In genomic region chr6:85482206-85483040, GRCh38 we compare ENCODE assay signal across 11 cellular contexts. TPM values are rescaled to one million over a fixed set of nuclear protein-coding genes. Genes with fewer than 3 reads are reported as not detected.
DNase-seq lines count a peak whose midpoint lies in the region; ATAC-seq, FAIRE-seq and TF ChIP-seq lines count a peak whose summit lies in the region.
"Had no signal": no experiment of that assay in that cellular context is flagged by ENCODE, and none has a peak within 500 bp of the region (broad histone marks: within the 10 kb centered on the region; RNA-seq: fewer than 3 reads in every experiment).

No MANE protein-coding gene starts in this region.

- peak; percentile 74 for DNase-seq in AG08395 (ENCODE audit: low spot score)
- no peak for DNase-seq in GM23338 (ENCODE audit: low spot score)
- no peak for DNase-seq in activated T-helper 2 cell treated with anti-CD3 and anti-CD28 coated beads, Interferon-gamma antibody, Interleukin-2, Interleukin-4, amounts not matched to agents 10 μg/mL and 5 μg/mL and 100 μg/mL, durations not matched to agents 14 hours and 24 hours and 36 hours (ENCODE audit: low spot score)
- DNase-seq in HepG2 (ENCODE audit: low spot score) = no peak
- no peak for DNase-seq in COLO668 (lab: John Stamatoyannopoulos, UW; ENCODE audit: unreplicated experiment)
- DNase-seq in RPMI8226 = no peak
- DNase-seq in GM10248 (ENCODE audit: extremely low spot score) = no peak

- H3K27me3 ChIP-seq in GM23338 (ENCODE audit: insufficient read depth) (no peaks in the 10 kb centered on the region), HepG2 (ENCODE audit: control insufficient read depth in 1 of 2, insufficient read depth in 2 of 2, low read length in 2 of 2) (no peaks in the 10 kb centered on the region)

- no peak for FAIRE-seq in HepG2 (lab: Jason Lieb, UNC)
- FAIRE-seq: RCC 7860 had no signal

- H3K27ac ChIP-seq in GM23338 (ENCODE audit: low read depth) (no peak overlapping the region), HepG2 (ENCODE audit: extremely low read length, insufficient read depth, low read length) (no peak overlapping the region)

- TF ChIP-seq EP300 in HepG2 (IDR thresholded peaks at IDR 0.05; ENCODE audit: low read depth in 2 of 2, low read length in 2 of 2) (no peak), HepG2 (CRISPR knock-in tag; IDR thresholded peaks at IDR 0.05; ENCODE audit: borderline replicate concordance) (no peak)

- peaks cover 5% of the 10 kb centered on the region; the same call in 1 of the 3 replicates for H3K4me1 Mint-ChIP-seq in GM23338
- peaks cover 12% of the 10 kb centered on the region for H3K4me1 Mint-ChIP-seq in activated T-helper 2 cell treated with anti-CD3 and anti-CD28 coated beads, Interferon-gamma antibody, Interleukin-2, Interleukin-4, amounts not matched to agents 10 μg/mL and 5 μg/mL and 100 μg/mL, durations not matched to agents 14 hours and 24 hours and 36 hours (ENCODE audit: low read depth)

- 67% methylated on average over 8 of the region's 9 CpGs for WGBS in HepG2 (ENCODE audit: low lambda C conversion rate)

- H4K20me1 ChIP-seq in GM23338 (replicated peaks; ENCODE audit: insufficient read depth) (no peaks in the 10 kb centered on the region), HepG2 (ENCODE audit: insufficient read depth, low read length) (no peaks in the 10 kb centered on the region)

- POLR2A ChIA-PET in HepG2 (lab: Yijun Ruan, JAX) = interaction anchor here (0.6 to 2.0 kb wide), 4 partner anchors 31 to 127 kb away, joined by 3 to 8 read pairs (median 6); partner anchors contain the start of gene NT5E
- POLR2A ChIA-PET in GM10248 (lab: Yijun Ruan, JAX) = no interaction called here

- H3K9me2 ChIP-seq in GM23338 (ENCODE audit: insufficient read depth) = no peaks in the 10 kb centered on the region

- no peaks in the 10 kb centered on the region for H3K36me3 Mint-ChIP-seq in GM23338 (ENCODE audit: low read depth)
- no peaks in the 10 kb centered on the region for H3K36me3 Mint-ChIP-seq in activated T-helper 2 cell treated with anti-CD3 and anti-CD28 coated beads, Interferon-gamma antibody, Interleukin-2, Interleukin-4, amounts not matched to agents 10 μg/mL and 5 μg/mL and 100 μg/mL, durations not matched to agents 14 hours and 24 hours and 36 hours (ENCODE audit: low read depth)
- H3K36me3 Mint-ChIP-seq: CD14-positive monocyte had no signal

- H3K9ac ChIP-seq in HepG2 (ENCODE audit: insufficient read depth, low read depth, low read length) = no peak overlapping the region

- no peaks in the 10 kb centered on the region for H3K27me3 Mint-ChIP-seq in GM23338 (ENCODE audit: insufficient read depth, low read depth, poor library complexity)
- no peaks in the 10 kb centered on the region for H3K27me3 Mint-ChIP-seq in activated T-helper 2 cell treated with anti-CD3 and anti-CD28 coated beads, Interferon-gamma antibody, Interleukin-2, Interleukin-4, amounts not matched to agents 10 μg/mL and 5 μg/mL and 100 μg/mL, durations not matched to agents 14 hours and 24 hours and 36 hours (ENCODE audit: low read depth)

- TF ChIP-seq CTCF in GM23338 (conservative IDR thresholded peaks at IDR 0.05; ENCODE audit: low read depth in 2 of 2) = no peak
- TF ChIP-seq CTCF in HepG2 (CRISPR knock-in tag; IDR thresholded peaks at IDR 0.05) = no peak
- no peak for TF ChIP-seq CTCF in GM10248 (IDR thresholded peaks at IDR 0.05; ENCODE audit: control extremely low read depth, extremely low read depth, low read depth, missing control alignments)

- no peak overlapping the region for H3K4me2 ChIP-seq in GM23338
- H3K4me2 ChIP-seq in HepG2 (ENCODE audit: low read depth, low read length) = peak overlapping the region; percentile 5; the same call in 1 of the 2 replicates

- H3F3A ChIP-seq in GM23338 (replicated peaks; ENCODE audit: low read depth) = no peaks in the 10 kb centered on the region

- peaks cover 3% of the 10 kb centered on the region; the same call in 1 of the 3 replicates for H3K9me3 Mint-ChIP-seq in GM23338
- H3K9me3 Mint-ChIP-seq in activated T-helper 2 cell treated with anti-CD3 and anti-CD28 coated beads, Interferon-gamma antibody, Interleukin-2, Interleukin-4, amounts not matched to agents 10 μg/mL and 5 μg/mL and 100 μg/mL, durations not matched to agents 14 hours and 24 hours and 36 hours = no peaks in the 10 kb centered on the region
- H3K9me3 Mint-ChIP-seq: CD14-positive monocyte; dendritic cell treated with granulocyte-macrophage colony-stimulating factor and Interleukin-4, amounts not matched to agents 40 ng/mL and 50 ng/mL, for 4 days had no signal

- H3K4me1 ChIP-seq in GM23338 (ENCODE audit: insufficient read depth) = no peaks in the 10 kb centered on the region
- peaks cover 7% of the 10 kb centered on the region; the same call in 1 of the 2 replicates for H3K4me1 ChIP-seq in HepG2 (ENCODE audit: insufficient read depth, low read length)

- H3K4me3 Mint-ChIP-seq in GM23338 = no peak overlapping the region
- no peak overlapping the region for H3K4me3 Mint-ChIP-seq in activated T-helper 2 cell treated with anti-CD3 and anti-CD28 coated beads, Interferon-gamma antibody, Interleukin-2, Interleukin-4, amounts not matched to agents 10 μg/mL and 5 μg/mL and 100 μg/mL, durations not matched to agents 14 hours and 24 hours and 36 hours (ENCODE audit: low read depth)
- H3K4me3 Mint-ChIP-seq: CD14-positive monocyte; dendritic cell treated with granulocyte-macrophage colony-stimulating factor and Interleukin-4, amounts not matched to agents 40 ng/mL and 50 ng/mL, for 4 days had no signal

- in situ Hi-C loops in HepG2 (cut with HindIII; ENCODE audit: extremely low pct_ligation_motif_present, low pct_unique_long_range_greater_than_20kb) = loop anchor here (5.0 kb wide), 1 partner anchor 130 kb away; no protein-coding TSS in a partner anchor

- no TSS peak for BruUV-seq in HepG2 (replicated peaks; lab: Mats Ljungman, UMichigan)

- no peaks in the 10 kb centered on the region for H3K36me3 ChIP-seq in GM23338 (ENCODE audit: insufficient read depth)
- no peaks in the 10 kb centered on the region; a peak in 1 of 5 replicates for H3K36me3 ChIP-seq in HepG2 (replicated peaks in 1 of 2; ENCODE audit: control insufficient read depth in 1 of 2, insufficient read depth in 2 of 2, low read length in 2 of 2)

- no peak for TF ChIP-seq POLR2A in HepG2 (IDR thresholded peaks at IDR 0.05; ENCODE audit: insufficient read depth in 1 of 2, low read depth in 2 of 2, low read length in 2 of 2)

- H2AFZ ChIP-seq in GM23338 = peak overlapping the region; percentile 82; the same call in 1 of the 2 replicates
- no peak overlapping the region for H2AFZ ChIP-seq in HepG2 (ENCODE audit: low read length)

- CTCF ChIA-PET in HepG2 (lab: Yijun Ruan, JAX; ENCODE audit: low intra/inter-chr PET ratio, low total read pairs) (interaction anchor here (1.3 to 4.2 kb wide), 2 partner anchors 110 to 126 kb away, joined by 5 to 96 read pairs; no protein-coding TSS in a partner anchor), GM10248 (lab: Yijun Ruan, JAX) (interaction anchor here (0.7 to 11.1 kb wide), 54 partner anchors 8 to 183 kb away, joined by 3 to 186 read pairs (median 6); partner anchors contain the start of gene NT5E)

- no peaks in the 10 kb centered on the region for H3K9me3 ChIP-seq in HepG2 (ENCODE audit: low read length)

- H3K4me3 ChIP-seq in GM23338 (no peak overlapping the region), HepG2 (replicated peaks in 1 of 3; ENCODE audit: insufficient read depth in 1 of 3, low read depth in 2 of 3, low read length in 3 of 3) (no peak overlapping the region; a peak in 1 of 6 replicates)

- TF ChIP-seq RAD21 in HepG2 (CRISPR knock-in tag; IDR thresholded peaks at IDR 0.05) = no peak

- H3K79me2 ChIP-seq in GM23338 (replicated peaks; ENCODE audit: insufficient read depth) = no peaks in the 10 kb centered on the region
- H3K79me2 ChIP-seq in HepG2 (ENCODE audit: insufficient read depth, low read length) = no peaks in the 10 kb centered on the region

- H3K27ac Mint-ChIP-seq in GM23338 = no peak overlapping the region
- peak overlapping the region; percentile 58 for H3K27ac Mint-ChIP-seq in activated T-helper 2 cell treated with anti-CD3 and anti-CD28 coated beads, Interferon-gamma antibody, Interleukin-2, Interleukin-4, amounts not matched to agents 10 μg/mL and 5 μg/mL and 100 μg/mL, durations not matched to agents 14 hours and 24 hours and 36 hours
- H3K27ac Mint-ChIP-seq: dendritic cell treated with granulocyte-macrophage colony-stimulating factor and Interleukin-4, amounts not matched to agents 40 ng/mL and 50 ng/mL, for 4 days had no signal

- ATAC-seq in GM23338 (no peak), HepG2 (peak; percentile 51), HG02973 (IDR thresholded peaks at IDR 0.05; ENCODE audit: unreplicated experiment) (no peak)

- intact Hi-C loops in activated T-helper 2 cell treated with anti-CD3 and anti-CD28 coated beads, Interferon-gamma antibody, Interleukin-2, Interleukin-4, amounts not matched to agents 10 μg/mL and 5 μg/mL and 100 μg/mL, durations not matched to agents 14 hours and 24 hours and 36 hours (cut with micrococcal nuclease) = loop anchor here (1.0 kb wide), 3 partner anchors 18 to 127 kb away; partner anchors contain the start of gene NT5E
- intact Hi-C loops in HepG2 (cut with micrococcal nuclease; ENCODE audit: unreplicated experiment) = loop anchor here (1.0 kb wide), 3 partner anchors 31 to 127 kb away; no protein-coding TSS in a partner anchor

RNA-seq across cellular contexts. Expression of gene NT5E, which starts 32.5 kb away (rescaled TPM):
- 0.50 and 1.5 TPM in 2 replicates for total RNA-seq in GM23338 (2014; rRNA removed; shearing (Covaris generic))
- polyA plus RNA-seq in GM23338 (2016; fragmentation: Nextera tagmentation; extraction: Ambion mirVana) (0.18 and 0.23 TPM in 2 replicates), HepG2 (2011; rRNA removed) (33.0 and 40.6 TPM in 2 replicates)
- total RNA-seq in activated T-helper 2 cell treated with anti-CD3 and anti-CD28 coated beads, Interferon-gamma antibody, Interleukin-2, Interleukin-4, amounts not matched to agents 10 μg/mL and 5 μg/mL and 100 μg/mL, durations not matched to agents 14 hours and 24 hours and 36 hours = 15.4 and 16.4 TPM in 2 replicates
- 6.4 and 9.5 TPM in 2 replicates for total RNA-seq in HepG2 (2016; rRNA removed; fragmentation: Illumina TruSeq; extraction: Trizol)
- total RNA-seq in HepG2 (2016; cell fraction: cytosol; rRNA removed; fragmentation: Illumina TruSeq; extraction: Trizol; ENCODE audit: low read depth) = 2.7 and 3.2 TPM in 2 replicates
- total RNA-seq in HepG2 (2016; cell fraction: insoluble cytoplasmic fraction; rRNA removed; fragmentation: Illumina TruSeq; extraction: Trizol) = 6.5 and 9.4 TPM in 2 replicates
- 4.5 and 4.6 TPM in 2 replicates for total RNA-seq in HepG2 (2016; cell fraction: membrane; rRNA removed; fragmentation: Illumina TruSeq; extraction: Trizol)
- 11.7 and 12.4 TPM in 2 replicates for total RNA-seq in HepG2 (2016; cell fraction: nucleus; rRNA removed; fragmentation: Illumina TruSeq; extraction: Trizol)
- 28.1 and 33.2 TPM in 2 replicates for polyA plus RNA-seq in HepG2 (2011; cell fraction: cytosol; rRNA removed)
- 38.4 and 39.5 TPM in 2 replicates for polyA plus RNA-seq in HepG2 (2011; cell fraction: nucleus; rRNA removed)
- polyA plus RNA-seq in HepG2 (2012) = 41.1 and 41.9 TPM in 2 replicates
- polyA plus RNA-seq in HepG2 (2016; cell fraction: cytosol; fragmentation: Illumina TruSeq; extraction: Trizol; ENCODE audit: low read depth) = 1.8 and 3.1 TPM in 2 replicates
- polyA plus RNA-seq in HepG2 (2016; cell fraction: insoluble cytoplasmic fraction; fragmentation: Illumina TruSeq; extraction: Trizol; ENCODE audit: low read depth) = 5.9 and 6.0 TPM in 2 replicates
- polyA plus RNA-seq in HepG2 (2016; cell fraction: membrane; fragmentation: Illumina TruSeq; extraction: Trizol; ENCODE audit: low read depth) = 3.5 and 3.7 TPM in 2 replicates
- 12.7 and 12.8 TPM in 2 replicates for polyA plus RNA-seq in HepG2 (2016; cell fraction: nucleus; fragmentation: Illumina TruSeq; extraction: Trizol; ENCODE audit: insufficient read depth, low read depth)
- 4.8 and 51.2 TPM in 2 replicates for polyA minus RNA-seq in HepG2 (2011; rRNA and poly(A)+ RNA removed; ENCODE audit: low replicate concordance)
- 40.8 and 61.8 TPM in 2 replicates for polyA minus RNA-seq in HepG2 (2011; cell fraction: cytosol; rRNA and poly(A)+ RNA removed)
- 27.0 and 35.1 TPM in 2 replicates for polyA minus RNA-seq in HepG2 (2011; cell fraction: nucleus; rRNA and poly(A)+ RNA removed)
